ENCODE assay signal across 8 cellular contexts in the genomic region with DNA sequence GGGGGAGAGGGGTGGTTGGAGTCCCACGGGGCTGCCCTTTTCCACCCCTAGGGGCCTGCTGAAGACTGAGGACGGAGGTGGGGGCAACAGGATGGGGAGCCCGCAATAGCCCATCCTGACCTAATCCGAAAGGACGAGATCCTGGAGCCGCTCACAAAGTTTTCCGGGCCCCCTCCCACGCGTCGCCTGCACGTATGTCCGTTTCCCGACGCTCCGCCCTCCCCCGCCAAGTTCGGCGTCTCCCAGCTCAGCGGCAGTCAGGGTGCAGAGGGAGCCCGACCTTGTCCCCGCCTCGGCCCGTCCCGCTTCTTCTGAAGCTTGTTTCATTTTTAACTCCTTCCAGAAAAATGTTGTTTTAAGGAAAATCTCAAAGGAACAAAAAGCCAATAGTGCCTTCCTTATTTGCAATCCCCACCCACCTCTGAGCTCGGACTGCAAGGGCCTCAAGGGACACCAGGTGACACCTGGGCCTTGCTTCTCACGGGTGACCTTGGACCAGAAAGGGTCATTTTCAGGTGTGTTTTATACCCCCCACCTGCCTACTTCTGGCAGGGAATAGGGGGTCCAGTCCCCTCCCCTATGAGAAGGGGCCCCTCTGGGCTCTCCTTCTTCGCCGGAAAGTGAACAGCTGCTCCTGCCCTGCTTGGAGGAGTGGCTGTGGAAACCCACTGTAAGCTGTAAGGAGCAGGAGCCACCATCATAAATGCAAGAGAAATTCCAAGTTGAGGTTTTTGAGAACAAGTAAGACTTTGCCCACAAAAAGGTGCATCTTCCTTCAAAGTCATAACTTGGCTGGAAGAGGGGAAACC. TPM values are rescaled to one million over a fixed set of nuclear protein-coding genes. Genes with fewer than 3 reads are reported as not detected.
DNase-seq lines count a peak whose midpoint lies in the region; ATAC-seq and TF ChIP-seq lines count a peak whose summit lies in the region.

No MANE protein-coding gene starts in this region.

- peak overlapping the region; percentile 10; the same call in 1 of the 2 replicates for H3K4me3 ChIP-seq in DOHH2 (ENCODE audit: low read length)
- H3K4me3 ChIP-seq in left ventricle myocardium inferior = peak overlapping the region; percentile 87
- peak overlapping the region; percentile 54 for H3K4me3 ChIP-seq in rectal smooth muscle tissue (ENCODE audit: low read length)

- no peaks in the 10 kb centered on the region for H3K9me2 ChIP-seq in DOHH2 (replicated peaks; ENCODE audit: control insufficient read depth, low read length)

- POLR2A ChIA-PET in activated B cell treated with CpG ODN at 0.5 μM for 24 hours (lab: Charles Lee) = no interaction called here

- H3K27me3 ChIP-seq in DOHH2 (ENCODE audit: control insufficient read depth, low read length) (peaks cover 53% of the 10 kb centered on the region), left ventricle myocardium inferior (ENCODE audit: low read depth) (peaks cover 5% of the 10 kb centered on the region), rectal smooth muscle tissue (ENCODE audit: control insufficient read depth, insufficient read depth, low read length) (no peaks in the 10 kb centered on the region)

- no peaks in the 10 kb centered on the region for H3K36me3 ChIP-seq in DOHH2 (ENCODE audit: control insufficient read depth, low read length)
- no peaks in the 10 kb centered on the region for H3K36me3 ChIP-seq in left ventricle myocardium inferior
- no peaks in the 10 kb centered on the region for H3K36me3 ChIP-seq in rectal smooth muscle tissue (ENCODE audit: control insufficient read depth, insufficient read depth, low read length)

- no peaks in the 10 kb centered on the region for H3K36me3 Mint-ChIP-seq in activated B cell treated with CpG ODN at 0.5 μM for 24 hours (ENCODE audit: low read depth)

- no peaks in the 10 kb centered on the region for H4K20me1 ChIP-seq in DOHH2 (ENCODE audit: control insufficient read depth, insufficient read depth, low read depth, low read length)

- no peak overlapping the region for H3K27ac Mint-ChIP-seq in activated B cell treated with CpG ODN at 0.5 μM for 24 hours

- H3K27ac ChIP-seq in DOHH2 (ENCODE audit: low read depth, low read length) (no peak overlapping the region), left ventricle myocardium inferior (replicated peaks) (peak overlapping the region; percentile 97), rectal smooth muscle tissue (ENCODE audit: low read depth, low read length) (peak overlapping the region; percentile 66)

- no peaks in the 10 kb centered on the region for H3K79me2 ChIP-seq in DOHH2 (ENCODE audit: control insufficient read depth, low read length)

- H3K4me2 ChIP-seq in DOHH2 (ENCODE audit: low read length) = peak overlapping the region; percentile 51

- H3K27me3 Mint-ChIP-seq in activated B cell treated with CpG ODN at 0.5 μM for 24 hours = peaks cover 12% of the 10 kb centered on the region

- peaks cover 19% of the 10 kb centered on the region for H3K4me1 Mint-ChIP-seq in activated B cell treated with CpG ODN at 0.5 μM for 24 hours

- no peaks in the 10 kb centered on the region for H3K9me3 Mint-ChIP-seq in activated B cell treated with CpG ODN at 0.5 μM for 24 hours

- H3K9me3 ChIP-seq in DOHH2 (ENCODE audit: control insufficient read depth, insufficient read depth, low read length) (no peaks in the 10 kb centered on the region), left ventricle myocardium inferior (replicated peaks) (no peaks in the 10 kb centered on the region)

- H3K4me1 ChIP-seq in DOHH2 (ENCODE audit: control insufficient read depth, low read length) (peaks cover 13% of the 10 kb centered on the region; the same call in 1 of the 2 replicates), left ventricle myocardium inferior (peaks cover 35% of the 10 kb centered on the region), rectal smooth muscle tissue (ENCODE audit: control insufficient read depth, insufficient read depth, low read length) (no peaks in the 10 kb centered on the region)

- intact Hi-C loops in activated B cell treated with CpG ODN at 0.5 μM for 24 hours (cut with micrococcal nuclease) (loop anchor here (5.0 kb wide), 2 partner anchors 168 to 208 kb away; partner anchors contain the start of genes CNEP1R1 and HEATR3), left ventricle myocardium inferior (cut with micrococcal nuclease) (loop anchor here (10.0 kb wide), 1 partner anchor 85 kb away; no protein-coding TSS in a partner anchor)

- CTCF ChIA-PET in activated B cell treated with CpG ODN at 0.5 μM for 24 hours (lab: Charles Lee) = no interaction called here

- peak overlapping the region; percentile 64 for H3K4me3 Mint-ChIP-seq in activated B cell treated with CpG ODN at 0.5 μM for 24 hours

- no peaks in the 10 kb centered on the region for H3F3A ChIP-seq in DOHH2 (ENCODE audit: control insufficient read depth, insufficient read depth)

- no peak for ATAC-seq in activated B cell treated with CpG ODN at 0.5 μM for 24 hours (ENCODE audit: low read depth)

- H3K9ac ChIP-seq in rectal smooth muscle tissue (ENCODE audit: low read length) = no peak overlapping the region

- DNase-seq in activated B cell treated with CpG ODN at 0.5 μM for 24 hours = no peak
- peak; percentile 78 for DNase-seq in left ventricle myocardium inferior
- DNase-seq in GDM1 (lab: John Stamatoyannopoulos, UW) = no peak
- DNase-seq in NOMO-1 (lab: John Stamatoyannopoulos, UW; ENCODE audit: unreplicated experiment in 2 of 2) = no peak
- DNase-seq in DMS53 (lab: John Stamatoyannopoulos, UW) = no peak
- DNase-seq in activated CD4-positive, CD25-positive, alpha-beta regulatory T cell (lab: John Stamatoyannopoulos, UW) = no peak

- TF ChIP-seq CTCF in DOHH2 (IDR thresholded peaks at IDR 0.05; ENCODE audit: low read depth, low read length, poor library complexity, severe bottlenecking) (no peak), activated B cell treated with CpG ODN at 0.5 μM for 24 hours (IDR thresholded peaks at IDR 0.05) (no peak), left ventricle myocardium inferior (IDR thresholded peaks at IDR 0.05; ENCODE audit: borderline replicate concordance) (no peak)

RNA-seq across cellular contexts. Expression of gene ZNF423, which starts 3.4 kb away (rescaled TPM):
- total RNA-seq in activated B cell treated with CpG ODN at 0.5 μM for 24 hours (not detected in 2 replicates), left ventricle myocardium inferior (8.6 TPM)

Comparison
In these comparisons a context has a peak if more than half of its experiments do, and no peak if none do; other contexts are left out.
1. H3K4me3 ChIP-seq: peak in every context shown above with its lines; median percentile 87 in left ventricle myocardium inferior; 54 in rectal smooth muscle tissue; 10 in DOHH2.